ENCODE assay signal across 24 cellular contexts in genomic region chr1:20478072-20478660, GRCh38. TPM values are rescaled to one million over a fixed set of nuclear protein-coding genes. Genes with fewer than 3 reads are reported as not detected.
DNase-seq lines count a peak whose midpoint lies in the region; ATAC-seq and TF ChIP-seq lines count a peak whose summit lies in the region.
"Had no signal": no experiment of that assay in that cellular context is flagged by ENCODE, and none has a peak within 500 bp of the region (broad histone marks: within the 10 kb centered on the region; RNA-seq: fewer than 3 reads in every experiment).

No MANE protein-coding gene starts in this region.

- H3K14ac ChIP-seq in IMR-90 (replicated peaks; ENCODE audit: low read depth, low read length) (peak overlapping the region; percentile 51), mesenchymal stem cell (ENCODE audit: low read length in 2 of 2) (no peak overlapping the region)

- H3K79me1 ChIP-seq in IMR-90 (ENCODE audit: low read depth in 1 of 2, low read length in 2 of 2): peaks cover 12 to 57% of the 10 kb centered on the region in 2 experiments
- H3K79me1 ChIP-seq in mesenchymal stem cell (replicated peaks; ENCODE audit: low read length, poor library complexity, severe bottlenecking): peaks cover 6% of the 10 kb centered on the region

- no TSS peak for BruUV-seq in IMR-90 (replicated peaks; lab: Mats Ljungman, UMichigan)

- dilution Hi-C loops in IMR-90 (cut with HindIII; ENCODE audit: low sequenced_read_pairs, unreplicated experiment): no loop called here

- H2AK9ac ChIP-seq in IMR-90 (replicated peaks; ENCODE audit: low read depth, low read length, poor library complexity): no peak overlapping the region

- POLR2A ChIA-PET in IMR-90 (lab: Charles Lee; ENCODE audit: unreplicated experiment): no interaction called here

- H3K4me3 ChIP-seq in IMR-90 (ENCODE audit: insufficient read depth, low read depth, low read length): no peak overlapping the region
- no peak overlapping the region for H3K4me3 ChIP-seq in dorsolateral prefrontal cortex
- no peak overlapping the region for H3K4me3 ChIP-seq in mesenchymal stem cell (ENCODE audit: insufficient read depth in 1 of 2, low read depth in 1 of 2, low read length in 2 of 2)
- H3K4me3 ChIP-seq in smooth muscle cell: no peak overlapping the region
- H3K4me3 ChIP-seq: HAP-1, tibial nerve had no signal

- H2BK15ac ChIP-seq in IMR-90 (ENCODE audit: low read depth, low read length) (peak overlapping the region; percentile 16; the same call in 1 of the 3 replicates), mesenchymal stem cell (ENCODE audit: low read depth, poor library complexity, severe bottlenecking) (no peak overlapping the region)

- peak overlapping the region; percentile 88 for H3K4ac ChIP-seq in IMR-90 (ENCODE audit: low read depth, low read length)
- peak overlapping the region in 1 of 2 experiments; percentile 33 for H3K4ac ChIP-seq in mesenchymal stem cell (ENCODE audit: low read depth in 1 of 2, low read length in 2 of 2)

- peaks cover 3% of the 10 kb centered on the region for H3K79me2 ChIP-seq in smooth muscle cell (ENCODE audit: low read depth)

- H4K8ac ChIP-seq in IMR-90 (ENCODE audit: low read depth in 2 of 2, low read length in 2 of 2) (peak overlapping the region in 1 of 2 experiments; percentile 73; a peak in 1 of 4 replicates), mesenchymal stem cell (ENCODE audit: low read length) (peak overlapping the region; percentile 51)

- ATAC-seq in IMR-90 (ENCODE audit: low read depth): no peak
- ATAC-seq: activated CD8-positive, alpha-beta T cell treated with anti-CD3 and anti-CD28 coated beads, Interleukin-2, amount 10 ng/mL, durations not matched to agents 7 days and 5 days; activated T-helper 17 cell treated with anti-CD3 and anti-CD28 coated beads, Interleukin-2, amount 50 U/mL, for 72 hours; natural killer cell; Panc1 had no signal

- H2BK12ac ChIP-seq in mesenchymal stem cell (ENCODE audit: low read length in 2 of 2): peak overlapping the region; percentile 53 to 66

- H3K36me3 ChIP-seq in IMR-90 (ENCODE audit: control insufficient read depth, insufficient read depth, low read length) (no peaks in the 10 kb centered on the region), mesenchymal stem cell (ENCODE audit: control insufficient read depth in 1 of 2, insufficient read depth in 2 of 2, low read depth in 1 of 2, low read length in 2 of 2) (peaks cover 0 to 3% of the 10 kb centered on the region in 2 experiments), smooth muscle cell (ENCODE audit: low read depth) (no peaks in the 10 kb centered on the region)
- H3K36me3 ChIP-seq: brain microvascular endothelial cell, HAP-1, tibial nerve had no signal

- H3K4me1 ChIP-seq in IMR-90 (ENCODE audit: control insufficient read depth, insufficient read depth, low read length) (peaks cover 41% of the 10 kb centered on the region), mesenchymal stem cell (ENCODE audit: control insufficient read depth, insufficient read depth, low read depth, low read length) (peaks cover 51% of the 10 kb centered on the region), smooth muscle cell (ENCODE audit: low read depth) (peaks cover 22% of the 10 kb centered on the region)

- H3K56ac ChIP-seq in IMR-90 (ENCODE audit: extremely low read depth, insufficient read depth, low read length): no peak overlapping the region

- H2BK120ac ChIP-seq in IMR-90 (ENCODE audit: low read depth, low read length) (peak overlapping the region; percentile 82), mesenchymal stem cell (ENCODE audit: low read depth, low read length) (no peak overlapping the region)

- CTCF ChIA-PET in IMR-90 (lab: Yijun Ruan, JAX): interaction anchor here (1.1 kb wide), 1 partner anchor 266 kb away, joined by 3 read pairs; no protein-coding TSS in a partner anchor

- peaks cover 6% of the 10 kb centered on the region for H3F3A ChIP-seq in smooth muscle cell (ENCODE audit: low read depth)

- 83% methylated on average over 1 of the region's 5 CpGs; no CpG with 5 or more reads in 1 of the 2 experiments for WGBS in IMR-90 (ENCODE audit: extremely low coverage in 2 of 2, insufficient read length in 1 of 2), 2 experiments
- 87% methylated on average over 5 of the region's 5 CpGs for WGBS in mesenchymal stem cell
- 90% methylated on average over 5 of the region's 5 CpGs for WGBS in smooth muscle cell (ENCODE audit: low lambda C conversion rate)

- H3K9ac ChIP-seq in IMR-90 (ENCODE audit: low read depth, low read length) (no peak overlapping the region), mesenchymal stem cell (ENCODE audit: low read length) (no peak overlapping the region), smooth muscle cell (ENCODE audit: low read depth) (no peak overlapping the region)

- peak overlapping the region; percentile 81; the same call in 1 of the 2 replicates for H3K23ac ChIP-seq in IMR-90 (ENCODE audit: low read depth, low read length)
- H3K23ac ChIP-seq in mesenchymal stem cell (ENCODE audit: low read length in 2 of 2): no peak overlapping the region

- peak overlapping the region; percentile 57 for H2BK5ac ChIP-seq in IMR-90 (ENCODE audit: low read depth, low read length, poor library complexity, severe bottlenecking)
- H2BK5ac ChIP-seq in mesenchymal stem cell (ENCODE audit: low read depth, low read length, poor library complexity, severe bottlenecking): no peak overlapping the region

- DNase-seq in IMR-90 (no peak), dorsolateral prefrontal cortex (no peak), mesenchymal stem cell (no peak), smooth muscle cell (lab: John Stamatoyannopoulos, UW; ENCODE audit: unreplicated experiment) (no peak), SHP77 treated with DMSO at 0.1 percent for 48 hours (lab: John Stamatoyannopoulos, UW) (no peak), T1000 (lab: John Stamatoyannopoulos, UW) (no peak), glomerular visceral epithelial cell (ENCODE audit: extremely low spot score) (no peak)
- no peak for DNase-seq in stimulated activated naive CD4-positive, alpha-beta T cell (lab: John Stamatoyannopoulos, UW)
- DNase-seq: activated CD4-positive, alpha-beta T cell treated with anti-CD3 and anti-CD28 coated beads for 4 hours; activated CD8-positive, alpha-beta T cell treated with anti-CD3 and anti-CD28 coated beads, Interleukin-2, amount 10 ng/mL, durations not matched to agents 7 days and 5 days; activated naive CD4-positive, alpha-beta T cell treated with anti-CD3 and anti-CD28 coated beads, Interleukin-2, amount 10 ng/mL, durations not matched to agents 7 days and 5 days; brain microvascular endothelial cell; DMS79; natural killer cell; NCI-H1436 treated with DMSO at 0.1 percent for 48 hours; retina; SHP77; stimulated activated CD4-positive, alpha-beta T cell treated with anti-CD3 and anti-CD28 coated beads, Interleukin-12 subunit alpha, Interleukin-12 subunit beta, amount 100 ng/mL, for 4 hours; stimulated activated CD4-positive, alpha-beta T cell treated with anti-CD3 and anti-CD28 coated beads, Interleukin-2, amount 100 ng/mL, for 48 hours; SW 1271 had no signal

- H3K27ac ChIP-seq in IMR-90 (ENCODE audit: insufficient read depth, low read length) (peak overlapping the region; percentile 2; the same call in 1 of the 2 replicates), dorsolateral prefrontal cortex (peak overlapping the region in 57 of 59 donors; percentile 8 to 99 (median 96)), mesenchymal stem cell (ENCODE audit: low read length, poor library complexity, severe bottlenecking) (no peak overlapping the region), smooth muscle cell (ENCODE audit: low read depth) (no peak overlapping the region)
- H3K27ac ChIP-seq: brain microvascular endothelial cell, tibial nerve had no signal

- peak overlapping the region; percentile 35 for H4K5ac ChIP-seq in IMR-90 (ENCODE audit: low read depth, low read length)

- TF ChIP-seq RAD21 in IMR-90 (IDR thresholded peaks at IDR 0.05; ENCODE audit: low read length): no peak

- H3K9me1 ChIP-seq in IMR-90 (ENCODE audit: insufficient read depth, low read length): peaks cover 39% of the 10 kb centered on the region

- H2BK20ac ChIP-seq in IMR-90 (ENCODE audit: low read depth, low read length): peak overlapping the region; percentile 83

- H3K27me3 ChIP-seq in IMR-90 (ENCODE audit: control insufficient read depth, insufficient read depth, low read length): no peaks in the 10 kb centered on the region
- H3K27me3 ChIP-seq in dorsolateral prefrontal cortex: no peaks in the 10 kb centered on the region
- no peaks in the 10 kb centered on the region for H3K27me3 ChIP-seq in mesenchymal stem cell (ENCODE audit: control insufficient read depth in 1 of 2, insufficient read depth in 1 of 2, low read length in 2 of 2)
- H3K27me3 ChIP-seq in smooth muscle cell (ENCODE audit: low read depth): no peaks in the 10 kb centered on the region
- H3K27me3 ChIP-seq: brain microvascular endothelial cell had no signal

- H4K91ac ChIP-seq in IMR-90 (ENCODE audit: insufficient read depth, low read depth, low read length) (peak overlapping the region; percentile 91), mesenchymal stem cell (ENCODE audit: low read length) (no peak overlapping the region)

- H3K18ac ChIP-seq in IMR-90 (ENCODE audit: low read depth, low read length): peak overlapping the region; percentile 38
- peak overlapping the region in 1 of 2 experiments; percentile 4 for H3K18ac ChIP-seq in mesenchymal stem cell (ENCODE audit: low read depth in 1 of 2, low read length in 2 of 2)

- H3K9me3 ChIP-seq in IMR-90 (ENCODE audit: control insufficient read depth, insufficient read depth, low read length) (no peaks in the 10 kb centered on the region), mesenchymal stem cell (ENCODE audit: control insufficient read depth, low read length) (no peaks in the 10 kb centered on the region), smooth muscle cell (replicated peaks; ENCODE audit: low read depth) (no peaks in the 10 kb centered on the region)
- H3K9me3 ChIP-seq: HAP-1, tibial nerve had no signal

- H2AFZ ChIP-seq in IMR-90 (replicated peaks; ENCODE audit: low read length, poor library complexity) (no peak overlapping the region), mesenchymal stem cell (ENCODE audit: low read depth, low read length) (no peak overlapping the region), smooth muscle cell (ENCODE audit: low read depth) (no peak overlapping the region)

- no peak for TF ChIP-seq POLR2A in IMR-90 (IDR thresholded peaks at IDR 0.05; ENCODE audit: low read depth, low read length)

- H2AK5ac ChIP-seq in IMR-90 (ENCODE audit: low read depth, low read length) (peak overlapping the region; percentile 71; the same call in 1 of the 2 replicates), mesenchymal stem cell (ENCODE audit: low read length, severe bottlenecking) (peak overlapping the region; percentile 72)

- H4K20me1 ChIP-seq in IMR-90 (ENCODE audit: insufficient read depth, low read length): peaks cover 16% of the 10 kb centered on the region
- H4K20me1 ChIP-seq in smooth muscle cell (ENCODE audit: low read depth): peaks cover 5% of the 10 kb centered on the region

- H3K4me2 ChIP-seq in IMR-90 (ENCODE audit: low read depth, low read length): peak overlapping the region; percentile 5; the same call in 1 of the 2 replicates
- no peak overlapping the region for H3K4me2 ChIP-seq in mesenchymal stem cell (ENCODE audit: low read length, poor library complexity, severe bottlenecking)
- H3K4me2 ChIP-seq in smooth muscle cell: peak overlapping the region; percentile 26

- in situ Hi-C loops in IMR-90 (cut with MboI; ENCODE audit: low sequenced_read_pairs): no loop called here

- no peak for TF ChIP-seq CTCF in IMR-90 (conservative IDR thresholded peaks at IDR 0.05; ENCODE audit: low read depth, low read length)
- no peak for TF ChIP-seq CTCF in dorsolateral prefrontal cortex (IDR thresholded peaks at IDR 0.05 in 54 of 56, conservative IDR thresholded peaks at IDR 0.05 in 2 of 56; ENCODE audit: low read depth in 1 of 56, partially characterized antibody in 56 of 56)
- no peak for TF ChIP-seq CTCF in smooth muscle cell (IDR thresholded peaks at IDR 0.05; ENCODE audit: borderline replicate concordance, insufficient read depth, poor library complexity, severe bottlenecking)

- intact Hi-C loops in IMR-90 (cut with micrococcal nuclease): no loop called here
- intact Hi-C loops in dorsolateral prefrontal cortex (cut with DNase I): no loop called here

RNA-seq across cellular contexts. Expression of gene CAMK2N1, which starts 7.8 kb away (rescaled TPM):
- total RNA-seq in IMR-90 (2012; rRNA removed) (10.2 and 28.9 TPM in 2 replicates), dorsolateral prefrontal cortex (100 to 1,000 TPM; 248 to 798 (median 441) TPM), smooth muscle cell (13.2 and 15.9 TPM in 2 replicates)
- polyA plus RNA-seq in IMR-90 (2012; rRNA removed) (44.4 and 46.8 TPM in 2 replicates), smooth muscle cell (11.0 TPM in 2 replicates)
- polyA plus RNA-seq in IMR-90 (2012; cell fraction: cytosol; rRNA removed): 21.6 and 22.6 TPM in 2 replicates
- polyA plus RNA-seq in IMR-90 (2012; cell fraction: nucleus; rRNA removed; ENCODE audit: low replicate concordance): 5.2 and 13.1 TPM in 2 replicates
- 71.3 TPM for polyA plus RNA-seq in mesenchymal stem cell (2013, experiment 1 of 2)
- polyA plus RNA-seq in mesenchymal stem cell (2013, experiment 2 of 2): 76.6 TPM

RNA-seq across cellular contexts. Expression of gene MUL1, which starts 29.8 kb away (rescaled TPM):
- 19.7 and 21.1 TPM in 2 replicates for total RNA-seq in IMR-90 (2012; rRNA removed)
- 20.6 and 20.7 TPM in 2 replicates for polyA plus RNA-seq in IMR-90 (2012; rRNA removed)
- 18.3 and 21.6 TPM in 2 replicates for polyA plus RNA-seq in IMR-90 (2012; cell fraction: cytosol; rRNA removed)
- 8.3 and 10.7 TPM in 2 replicates for polyA plus RNA-seq in IMR-90 (2012; cell fraction: nucleus; rRNA removed; ENCODE audit: low replicate concordance)
- 10 to 100 TPM; 16.4 to 29.4 (median 23.6) TPM for total RNA-seq in dorsolateral prefrontal cortex
- 17.9 TPM for polyA plus RNA-seq in mesenchymal stem cell (2013, experiment 1 of 2)
- 18.4 TPM for polyA plus RNA-seq in mesenchymal stem cell (2013, experiment 2 of 2)
- total RNA-seq in smooth muscle cell: 30.6 and 38.7 TPM in 2 replicates
- 38.4 and 42.4 TPM in 2 replicates for polyA plus RNA-seq in smooth muscle cell

Comparison
In these comparisons a context has a peak if more than half of its experiments do, and no peak if none do; other contexts are left out.
1. H3K27ac ChIP-seq: peak in IMR-90 (single experiment) and dorsolateral prefrontal cortex (57 of 59); none in mesenchymal stem cell (single experiment) and smooth muscle cell (single experiment).